In the genomic region with DNA sequence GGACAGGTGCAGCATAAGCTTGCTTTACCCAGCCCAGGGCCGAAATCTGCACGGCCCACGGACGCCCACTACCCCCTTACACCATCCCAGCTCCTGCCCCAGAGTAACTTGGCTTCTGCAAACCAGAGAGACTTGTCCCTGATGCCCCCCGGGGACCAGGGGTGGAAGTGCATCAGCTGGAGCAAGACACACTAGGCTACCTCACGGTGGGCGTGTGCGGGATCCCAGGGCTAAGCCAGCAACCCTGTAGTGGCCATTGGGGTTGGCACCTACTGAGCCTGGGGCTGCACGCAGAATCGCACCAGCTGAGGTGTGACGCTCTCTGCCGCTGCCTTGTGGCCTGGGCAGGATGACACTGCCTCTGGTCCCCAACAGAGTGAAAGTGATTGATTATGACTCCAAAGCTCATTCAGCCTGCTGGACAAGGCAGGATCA, we compare ENCODE assay signal across 9 cellular contexts. TPM values are rescaled to one million over a fixed set of nuclear protein-coding genes. Genes with fewer than 3 reads are reported as not detected.
A peak's percentile ranks its signal among the peaks of the same experiment; 100 is the strongest.
DNase-seq lines count a peak whose midpoint lies in the region; ATAC-seq and TF ChIP-seq lines count a peak whose summit lies in the region.
"Had no signal": no experiment of that assay in that cellular context is flagged by ENCODE, and none has a peak within 500 bp of the region (broad histone marks: within the 10 kb centered on the region; RNA-seq: fewer than 3 reads in every experiment).

No MANE protein-coding gene starts in this region.

- DNase-seq in NCI-H748 (lab: John Stamatoyannopoulos, UW; ENCODE audit: unreplicated experiment), result peak; percentile 63
- DNase-seq in NCI-H748 treated with DMSO at 0.1 percent for 48 hours (lab: John Stamatoyannopoulos, UW), result no peak
- peak; percentile 44 for DNase-seq in RPMI8226
- DNase-seq in mammary epithelial cell, result no peak
- peak; percentile 32 for DNase-seq in nephron progenitor cell
- no peak for DNase-seq in COLO829 (ENCODE audit: low spot score)
- DNase-seq in NCI-H187 treated with DMSO at 0.1 percent for 48 hours (lab: John Stamatoyannopoulos, UW), result no peak

- peaks cover 1% of the 10 kb centered on the region for H3K79me2 ChIP-seq in mammary epithelial cell (ENCODE audit: insufficient read depth, low read length)

- in situ Hi-C loops in mammary epithelial cell (cut with MboI; ENCODE audit: low sequenced_read_pairs in 2 of 2), result no loop called here

- H3K27me3 Mint-ChIP-seq in nephron progenitor cell (ENCODE audit: low read depth, poor library complexity), result peaks cover 10% of the 10 kb centered on the region

- no peak for ATAC-seq in GM21576 (IDR thresholded peaks at IDR 0.05; ENCODE audit: unreplicated experiment)

- no peaks in the 10 kb centered on the region for H3K9me3 Mint-ChIP-seq in nephron progenitor cell

- dilution Hi-C loops in mammary epithelial cell (cut with HindIII; ENCODE audit: low sequenced_read_pairs), result loop anchor here (10.0 kb wide), 1 partner anchor 63 kb away; no protein-coding TSS in a partner anchor

- CTCF ChIA-PET in mammary epithelial cell (lab: Charles Lee; ENCODE audit: low non-redundant PET), result no interaction called here

- no peaks in the 10 kb centered on the region for H3K36me3 ChIP-seq in mammary epithelial cell (ENCODE audit: insufficient read depth, low read length)

- H3K4me1 ChIP-seq in mammary epithelial cell (ENCODE audit: insufficient read depth, low read length), result peaks cover 21% of the 10 kb centered on the region

- WGBS in mammary epithelial cell (ENCODE audit: low coverage, missing lambda C conversion rate), result 19% methylated on average over 11 of the region's 12 CpGs

- no peak overlapping the region for H3K9ac ChIP-seq in mammary epithelial cell (ENCODE audit: insufficient read depth, low read length)
- H3K9ac ChIP-seq: BLaER1 treated with 17β-estradiol and CSF1 and Interleukin-3, amounts not matched to agents 10 nM and 100 nM had no signal

- peak in 1 of 2 donors; percentile 19 for TF ChIP-seq CTCF in mammary epithelial cell (conservative IDR thresholded peaks at IDR 0.05 in 1 of 2, IDR thresholded peaks at IDR 0.05 in 1 of 2; ENCODE audit: extremely low read depth in 1 of 2, insufficient read depth in 1 of 2, low read depth in 1 of 2, low read length in 2 of 2)
- peak; percentile 7 for TF ChIP-seq CTCF in nephron progenitor cell (IDR thresholded peaks at IDR 0.05)

- BruUV-seq in mammary epithelial cell (replicated peaks; lab: Mats Ljungman, UMichigan), result no TSS peak

- intact Hi-C loops in mammary epithelial cell (cut with micrococcal nuclease), result no loop called here

- no peak overlapping the region for H2AFZ ChIP-seq in mammary epithelial cell (ENCODE audit: low read depth, low read length)

- no peak overlapping the region for H3K4me3 Mint-ChIP-seq in nephron progenitor cell

- H3K27ac ChIP-seq in mammary epithelial cell (ENCODE audit: insufficient read depth, low read depth, low read length), result no peak overlapping the region
- H3K27ac ChIP-seq: BLaER1 treated with 17β-estradiol and CSF1 and Interleukin-3, amounts not matched to agents 10 nM and 100 nM had no signal

- H4K20me1 ChIP-seq in mammary epithelial cell (ENCODE audit: insufficient read depth, low read length), result no peaks in the 10 kb centered on the region

- no peak overlapping the region for H3K27ac Mint-ChIP-seq in nephron progenitor cell

- H3K4me1 Mint-ChIP-seq in nephron progenitor cell, result peaks cover 40% of the 10 kb centered on the region

- no peak overlapping the region for H3K4me3 ChIP-seq in mammary epithelial cell (replicated peaks in 1 of 3; ENCODE audit: insufficient read depth in 1 of 3, low read depth in 2 of 3, low read length in 3 of 3)
- H3K4me3 ChIP-seq: BLaER1 treated with 17β-estradiol and CSF1 and Interleukin-3, amounts not matched to agents 10 nM and 100 nM had no signal

- H3K36me3 Mint-ChIP-seq in nephron progenitor cell (ENCODE audit: low read depth), result peaks cover 5% of the 10 kb centered on the region

- peak overlapping the region; percentile 33 for H3K4me2 ChIP-seq in mammary epithelial cell (ENCODE audit: insufficient read depth, low read depth, low read length)

- no peaks in the 10 kb centered on the region for H3K27me3 ChIP-seq in mammary epithelial cell (ENCODE audit: insufficient read depth, low read length)
- H3K27me3 ChIP-seq: BLaER1 treated with 17β-estradiol and CSF1 and Interleukin-3, amounts not matched to agents 10 nM and 100 nM had no signal

- no peaks in the 10 kb centered on the region for H3K9me3 ChIP-seq in mammary epithelial cell (replicated peaks; ENCODE audit: insufficient read depth, low read length)
- H3K9me3 ChIP-seq: BLaER1 treated with 17β-estradiol and CSF1 and Interleukin-3, amounts not matched to agents 10 nM and 100 nM had no signal

RNA-seq across cellular contexts. Expression of a gene that starts 6.1 kb away (rescaled TPM):
- total RNA-seq in mammary epithelial cell, result 10 to 100 TPM; 10.5 to 16.8 TPM
- polyA plus RNA-seq in mammary epithelial cell, result 6.3 TPM
- polyA minus RNA-seq in mammary epithelial cell, result 15.7 TPM

RNA-seq across cellular contexts. Expression of a gene that starts 21.1 kb away (rescaled TPM):
- total RNA-seq in mammary epithelial cell, result 10 to 100 TPM in 1 of 2 donors, 1 to 10 TPM in 1; 8.0 to 17.1 TPM
- 9.6 TPM for polyA plus RNA-seq in mammary epithelial cell
- 0.52 TPM for polyA minus RNA-seq in mammary epithelial cell

RNA-seq across cellular contexts. Expression of a gene that starts 33.2 kb away (rescaled TPM):
- total RNA-seq in mammary epithelial cell, result 1,000 to 10,000 TPM; 1,316 to 1,441 TPM
- 2,249 TPM for polyA plus RNA-seq in mammary epithelial cell
- polyA minus RNA-seq in mammary epithelial cell, result 561 TPM

RNA-seq across cellular contexts. Expression of a gene that starts 33.3 kb away (rescaled TPM):
- total RNA-seq in mammary epithelial cell, result 10 to 100 TPM; 15.5 to 20.6 TPM
- 9.1 TPM for polyA plus RNA-seq in mammary epithelial cell
- polyA minus RNA-seq in mammary epithelial cell, result 17.2 TPM

Comparison
In these comparisons a context has a peak if more than half of its experiments do, and no peak if none do; other contexts are left out.
1. DNase-seq: peak in NCI-H748 (single experiment), RPMI8226 (single experiment) and nephron progenitor cell (single experiment); none in NCI-H748 treated with DMSO at 0.1 percent for 48 hours (single experiment), mammary epithelial cell (single experiment), COLO829 (single experiment) and NCI-H187 treated with DMSO at 0.1 percent for 48 hours (single experiment).